ENCODE assay signal across 1 cellular context in the genomic region with DNA sequence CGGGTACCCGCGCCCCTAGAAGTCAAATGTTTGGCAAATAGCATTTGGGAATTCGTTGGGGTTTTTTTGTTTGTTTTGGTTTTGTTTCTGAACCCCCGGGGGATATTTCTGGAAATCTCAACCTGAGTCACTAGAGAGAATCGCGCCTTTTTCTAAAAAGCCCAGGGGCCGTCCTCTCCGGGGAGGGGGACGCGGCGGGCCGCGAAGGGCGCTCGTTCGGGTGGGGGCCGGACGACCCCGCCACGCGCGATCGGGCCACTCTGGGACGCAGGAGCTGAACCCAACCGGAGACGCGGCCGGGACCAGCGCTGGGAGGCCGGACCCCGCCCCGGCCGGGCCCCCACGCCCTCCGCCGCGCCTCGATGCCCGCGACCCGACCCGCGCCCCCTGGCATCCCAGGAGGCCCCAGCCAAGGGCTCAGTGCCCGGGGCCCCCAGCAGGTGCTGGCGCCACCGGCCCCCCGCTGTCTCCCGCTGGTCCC.
TF ChIP-seq lines count a peak whose summit lies in the region.

No MANE protein-coding gene starts in this region.

TF ChIP-seq in GM12878, 131 proteins besides CTCF, POLR2A, EP300 and RAD21 (continued from another document and continues in another):
- TF ChIP-seq ZNF687 (IDR thresholded peaks at IDR 0.05) (peak; percentile 59; the same call in 1 of the 2 replicates), NR2C1 (IDR thresholded peaks at IDR 0.05) (no peak), E2F8 (IDR thresholded peaks at IDR 0.05; ENCODE audit: low read depth, partially characterized antibody) (no peak), ZNF384 (IDR thresholded peaks at IDR 0.05; ENCODE audit: borderline replicate concordance, low read depth, low read length) (no peak), SMAD1 (IDR thresholded peaks at IDR 0.05; ENCODE audit: low read depth, partially characterized antibody) (no peak), ZBTB40 (IDR thresholded peaks at IDR 0.05; ENCODE audit: borderline replicate concordance) (no peak), JUNB (IDR thresholded peaks at IDR 0.05) (0 out of 2 replicates have a peak, but pooled peaks have one; percentile 30), YY1 (IDR thresholded peaks at IDR 0.05; ENCODE audit: low read depth, low read length) (no peak), STAT3 (IDR thresholded peaks at IDR 0.05; ENCODE audit: low read depth, low read length) (no peak), IKZF2 (IDR thresholded peaks at IDR 0.05) (0 out of 4 replicates have a peak, but pooled peaks have one; percentile 4 to 30), HCFC1 (IDR thresholded peaks at IDR 0.05; ENCODE audit: low read length) (no peak), ZNF207 (IDR thresholded peaks at IDR 0.05; ENCODE audit: borderline replicate concordance) (no peak), CREM (IDR thresholded peaks at IDR 0.05; ENCODE audit: low read depth) (no peak), LARP7 (IDR thresholded peaks at IDR 0.05) (peak; percentile 83), GATAD2B (conservative IDR thresholded peaks at IDR 0.05; ENCODE audit: low read depth) (peak; percentile 86), KAT2A (conservative IDR thresholded peaks at IDR 0.05; ENCODE audit: control insufficient read depth, low read depth, low read length) (no peak), ATF7 (IDR thresholded peaks at IDR 0.05; ENCODE audit: low read depth) (no peak), NR2C2 (IDR thresholded peaks at IDR 0.05; ENCODE audit: borderline replicate concordance, control insufficient read depth, insufficient read length, low read depth) (no peak), PML (IDR thresholded peaks at IDR 0.05; ENCODE audit: low read length) (no peak; the same call in 1 of the 2 replicates), RAD51 (IDR thresholded peaks at IDR 0.05) (no peak), ZNF217 (IDR thresholded peaks at IDR 0.05) (0 out of 2 replicates have a peak, but pooled peaks have one; percentile 23), MXI1 (IDR thresholded peaks at IDR 0.05; ENCODE audit: low read depth, low read length) (no peak), RCOR1 (conservative IDR thresholded peaks at IDR 0.05; ENCODE audit: low read depth, low read length) (no peak), MLLT1 (IDR thresholded peaks at IDR 0.05) (no peak), YBX1 (IDR thresholded peaks at IDR 0.05) (no peak), RELA (IDR thresholded peaks at IDR 0.05; ENCODE audit: borderline replicate concordance, partially characterized antibody) (no peak), ZNF274 (IDR thresholded peaks at IDR 0.05; ENCODE audit: insufficient read depth, insufficient read length) (no peak), CREB1 (IDR thresholded peaks at IDR 0.05; ENCODE audit: low read depth) (0 out of 2 replicates have a peak, but pooled peaks have one; percentile 16), SREBF1 (IDR thresholded peaks at IDR 0.05; ENCODE audit: low read length) (no peak), HSF1 (IDR thresholded peaks at IDR 0.05; ENCODE audit: low read depth, low read length) (no peak), MTA2 (IDR thresholded peaks at IDR 0.05; ENCODE audit: low read depth) (no peak), DPF2 (IDR thresholded peaks at IDR 0.05) (peak; percentile 81), SIN3A (IDR thresholded peaks at IDR 0.05; ENCODE audit: low read depth, low read length) (0 out of 2 replicates have a peak, but pooled peaks have one; percentile 6), CEBPB (IDR thresholded peaks at IDR 0.05; ENCODE audit: borderline replicate concordance in 1 of 2, low read depth in 2 of 2, low read length in 2 of 2) (no peak)
- TF ChIP-seq, protein P1, sequence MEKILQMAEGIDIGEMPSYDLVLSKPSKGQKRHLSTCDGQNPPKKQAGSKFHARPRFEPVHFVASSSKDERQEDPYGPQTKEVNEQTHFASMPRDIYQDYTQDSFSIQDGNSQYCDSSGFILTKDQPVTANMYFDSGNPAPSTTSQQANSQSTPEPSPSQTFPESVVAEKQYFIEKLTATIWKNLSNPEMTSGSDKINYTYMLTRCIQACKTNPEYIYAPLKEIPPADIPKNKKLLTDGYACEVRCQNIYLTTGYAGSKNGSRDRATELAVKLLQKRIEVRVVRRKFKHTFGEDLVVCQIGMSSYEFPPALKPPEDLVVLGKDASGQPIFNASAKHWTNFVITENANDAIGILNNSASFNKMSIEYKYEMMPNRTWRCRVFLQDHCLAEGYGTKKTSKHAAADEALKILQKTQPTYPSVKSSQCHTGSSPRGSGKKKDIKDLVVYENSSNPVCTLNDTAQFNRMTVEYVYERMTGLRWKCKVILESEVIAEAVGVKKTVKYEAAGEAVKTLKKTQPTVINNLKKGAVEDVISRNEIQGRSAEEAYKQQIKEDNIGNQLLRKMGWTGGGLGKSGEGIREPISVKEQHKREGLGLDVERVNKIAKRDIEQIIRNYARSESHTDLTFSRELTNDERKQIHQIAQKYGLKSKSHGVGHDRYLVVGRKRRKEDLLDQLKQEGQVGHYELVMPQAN (conservative IDR thresholded peaks at IDR 0.05): peak; percentile 58
- TF ChIP-seq, protein P2, sequence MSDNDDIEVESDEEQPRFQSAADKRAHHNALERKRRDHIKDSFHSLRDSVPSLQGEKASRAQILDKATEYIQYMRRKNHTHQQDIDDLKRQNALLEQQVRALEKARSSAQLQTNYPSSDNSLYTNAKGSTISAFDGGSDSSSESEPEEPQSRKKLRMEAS (IDR thresholded peaks at IDR 0.05; ENCODE audit: low read depth, low read length): no peak
- TF ChIP-seq, protein P3, sequence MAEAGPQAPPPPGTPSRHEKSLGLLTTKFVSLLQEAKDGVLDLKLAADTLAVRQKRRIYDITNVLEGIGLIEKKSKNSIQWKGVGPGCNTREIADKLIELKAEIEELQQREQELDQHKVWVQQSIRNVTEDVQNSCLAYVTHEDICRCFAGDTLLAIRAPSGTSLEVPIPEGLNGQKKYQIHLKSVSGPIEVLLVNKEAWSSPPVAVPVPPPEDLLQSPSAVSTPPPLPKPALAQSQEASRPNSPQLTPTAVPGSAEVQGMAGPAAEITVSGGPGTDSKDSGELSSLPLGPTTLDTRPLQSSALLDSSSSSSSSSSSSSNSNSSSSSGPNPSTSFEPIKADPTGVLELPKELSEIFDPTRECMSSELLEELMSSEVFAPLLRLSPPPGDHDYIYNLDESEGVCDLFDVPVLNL (IDR thresholded peaks at IDR 0.05; ENCODE audit: low read depth, low read length): no peak
